ENCODE assay signal across 9 cellular contexts in the genomic region with DNA sequence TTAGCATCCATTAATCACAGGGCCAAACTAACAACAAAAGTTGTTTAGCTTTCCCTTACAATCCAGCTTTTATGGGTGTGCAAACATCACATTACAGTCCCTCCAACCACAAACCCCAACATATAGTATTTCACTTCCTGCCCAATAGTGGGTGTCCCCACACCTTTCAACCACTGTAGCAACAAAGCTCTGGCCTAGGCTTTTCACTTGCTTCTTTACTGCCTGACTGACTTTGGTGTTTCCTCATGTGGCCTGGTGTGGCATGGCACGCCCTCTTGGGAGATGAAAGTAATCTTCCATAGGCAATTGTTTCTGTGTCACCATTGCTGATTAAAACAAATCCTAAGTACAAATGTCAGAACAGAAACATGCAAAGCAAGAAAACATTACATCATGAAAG. TPM values are rescaled to one million over a fixed set of nuclear protein-coding genes. Genes with fewer than 3 reads are reported as not detected.
DNase-seq lines count a peak whose midpoint lies in the region; ATAC-seq, FAIRE-seq and TF ChIP-seq lines count a peak whose summit lies in the region.
"Had no signal": no experiment of that assay in that cellular context is flagged by ENCODE, and none has a peak within 500 bp of the region (broad histone marks: within the 10 kb centered on the region; RNA-seq: fewer than 3 reads in every experiment).

No MANE protein-coding gene starts in this region.

- TF ChIP-seq EP300 in GM12878 (IDR thresholded peaks at IDR 0.05; ENCODE audit: borderline replicate concordance in 1 of 2, control insufficient read depth in 1 of 2, low read depth in 2 of 2, low read length in 2 of 2): peak in 1 of 2 experiments; percentile 27; a peak in 1 of 4 replicates
- TF ChIP-seq EP300 in upper lobe of left lung (IDR thresholded peaks at IDR 0.05): no peak

- peaks cover 12% of the 10 kb centered on the region for H3F3A ChIP-seq in MM.1S (ENCODE audit: insufficient read depth, low read length)

- H4K20me1 ChIP-seq in MM.1S (ENCODE audit: insufficient read depth, low read length): no peaks in the 10 kb centered on the region
- H4K20me1 ChIP-seq in GM12878 (ENCODE audit: control insufficient read depth, insufficient read depth): no peaks in the 10 kb centered on the region

- H3K4me1 ChIP-seq in MM.1S (ENCODE audit: low read length): 0 out of 2 replicates have a peak, but pooled peaks cover 12% of the 10 kb centered on the region
- peaks cover 7% of the 10 kb centered on the region; the same call in 1 of the 2 replicates for H3K4me1 ChIP-seq in GM12878 (ENCODE audit: control insufficient read depth, insufficient read depth, low read length)
- H3K4me1 ChIP-seq in upper lobe of left lung: no peaks in the 10 kb centered on the region

- no TSS peak for BruUV-seq in GM12878 (replicated peaks; lab: Mats Ljungman, UMichigan)

- FAIRE-seq in GM12878 (lab: Jason Lieb, UNC): peak; percentile 65

- H3K36me3 ChIP-seq in MM.1S (replicated peaks; ENCODE audit: insufficient read depth, low read length) (peaks cover 5% of the 10 kb centered on the region), GM12878 (ENCODE audit: control insufficient read depth in 2 of 2, insufficient read depth in 2 of 2, low read length in 1 of 2) (peaks cover 10% of the 10 kb centered on the region in 2 experiments; a peak in 3 of 4 replicates), upper lobe of left lung (peaks cover 0 to 7% (median 5%) of the 10 kb centered on the region in 4 donors)

- SMC1A ChIA-PET in GM12878 (lab: Charles Lee; ENCODE audit: uncharacterized antibody, unreplicated experiment): interaction anchor here (0.7 to 1.6 kb wide), 5 partner anchors 13 to 468 kb away, joined by 3 to 7 read pairs (median 3); no protein-coding TSS in a partner anchor

- in situ Hi-C loops in GM12878 (cut with MboI): no loop called here

- H3K4me3 ChIP-seq in MM.1S (ENCODE audit: low read length): no peak overlapping the region
- no peak overlapping the region for H3K4me3 ChIP-seq in GM12878
- H3K4me3 ChIP-seq in upper lobe of left lung: no peak overlapping the region

- CTCF ChIA-PET in GM12878 (lab: Yijun Ruan, JAX): interaction anchor here (0.8 to 4.1 kb wide), 4 partner anchors 11 to 467 kb away, joined by 3 to 18 read pairs (median 4); no protein-coding TSS in a partner anchor

- peak; percentile 93 for ATAC-seq in GM18858 (IDR thresholded peaks at IDR 0.05; ENCODE audit: unreplicated experiment)
- ATAC-seq in GM21825 (IDR thresholded peaks at IDR 0.05; ENCODE audit: unreplicated experiment): peak; percentile 92
- ATAC-seq in GM12878: peak; percentile 99
- ATAC-seq in upper lobe of left lung (ENCODE audit: low FRiP score in 2 of 2): no peak

- WGBS in GM12878 (ENCODE audit: insufficient coverage, insufficient replicate concordance, low lambda C conversion rate, missing lambda C conversion rate): 35% methylated on average over 1 of the region's 1 CpG
- 80 to 85% methylated on average over 1 of the region's 1 CpG for WGBS in upper lobe of left lung, 2 donors

- RAD21 ChIA-PET in GM12878 (lab: Charles Lee; ENCODE audit: unreplicated experiment): interaction anchor here (1.3 to 1.5 kb wide), 3 partner anchors 10 to 209 kb away, joined by 3 to 5 read pairs (median 3); no protein-coding TSS in a partner anchor

- H3K9ac ChIP-seq in MM.1S (ENCODE audit: low read length) (no peak overlapping the region), GM12878 (ENCODE audit: control insufficient read depth, insufficient read depth, low read length) (no peak overlapping the region)

- no peaks in the 10 kb centered on the region for H3K9me2 ChIP-seq in MM.1S (replicated peaks; ENCODE audit: insufficient read depth, low read length)

- H3K4me2 ChIP-seq in MM.1S (ENCODE audit: low read depth, low read length) (no peak overlapping the region), GM12878 (ENCODE audit: control insufficient read depth, insufficient read depth) (no peak overlapping the region; the same call in 1 of the 2 replicates)

- no peak for TF ChIP-seq RAD21 in GM12878 (IDR thresholded peaks at IDR 0.05; ENCODE audit: insufficient read depth, low read depth, low read length)

- H2AFZ ChIP-seq in MM.1S (ENCODE audit: low read length) (no peak overlapping the region), GM12878 (ENCODE audit: control insufficient read depth, low read depth, low read length) (no peak overlapping the region)

- H3K27me3 ChIP-seq in MM.1S (replicated peaks; ENCODE audit: insufficient read depth, low read length) (no peaks in the 10 kb centered on the region), GM12878 (replicated peaks in 1 of 2; ENCODE audit: control insufficient read depth in 2 of 2, insufficient read depth in 2 of 2, low read length in 1 of 2) (no peaks in the 10 kb centered on the region), upper lobe of left lung (no peaks in the 10 kb centered on the region)

- TF ChIP-seq CTCF in MM.1S (IDR thresholded peaks at IDR 0.05; ENCODE audit: low read length) (peak; percentile 16), GM12878 (IDR thresholded peaks at IDR 0.05 in 2 of 3, conservative IDR thresholded peaks at IDR 0.05 in 1 of 3; ENCODE audit: control insufficient read depth in 2 of 3, extremely low read depth in 1 of 3, insufficient read depth in 1 of 3, low read depth in 3 of 3, low read length in 3 of 3) (peak in 1 of 3 experiments; percentile 9; a peak in 1 of 6 replicates), upper lobe of left lung (IDR thresholded peaks at IDR 0.05) (peak in 1 of 6 experiments; percentile 4)

- H3K9me3 ChIP-seq in MM.1S (replicated peaks; ENCODE audit: insufficient read depth, low read length): no peaks in the 10 kb centered on the region
- H3K9me3 ChIP-seq in GM12878 (replicated peaks; ENCODE audit: control insufficient read depth, insufficient read depth, low read length): no peaks in the 10 kb centered on the region
- no peaks in the 10 kb centered on the region for H3K9me3 ChIP-seq in upper lobe of left lung

- no peaks in the 10 kb centered on the region for H3K79me2 ChIP-seq in MM.1S (ENCODE audit: low read length)
- H3K79me2 ChIP-seq in GM12878 (ENCODE audit: control insufficient read depth, insufficient read depth, low read length): no peaks in the 10 kb centered on the region

- H3K27ac ChIP-seq in MM.1S (ENCODE audit: low read length) (no peak overlapping the region; the same call in 1 of the 2 replicates), GM12878 (ENCODE audit: control insufficient read depth, insufficient read depth) (no peak overlapping the region), upper lobe of left lung (no peak overlapping the region)

- POLR2A ChIA-PET in GM12878 (lab: Charles Lee): interaction anchor here (0.5 to 1.9 kb wide), 4 partner anchors 9 to 46 kb away, joined by 3 to 6 read pairs (median 3); partner anchors contain the start of genes MCM8 and TRMT6

- DNase-seq in MM.1S (peak; percentile 79), GM12878 (ENCODE audit: low read depth, low spot score) (peak; percentile 40), NCI-H1092 treated with DMSO at 0.1 percent for 48 hours (lab: John Stamatoyannopoulos, UW) (no peak), cerebellar nuclear complex (lab: John Stamatoyannopoulos, UW) (no peak), upper lobe of left lung (no peak), NCI-H446 treated with DMSO at 0.1 percent for 48 hours (lab: John Stamatoyannopoulos, UW) (no peak)

- TF ChIP-seq POLR2A in GM12878 (IDR thresholded peaks at IDR 0.05; ENCODE audit: low read depth, low read length) (no peak), upper lobe of left lung (IDR thresholded peaks at IDR 0.05) (no peak)

- intact Hi-C loops in GM12878 (cut with micrococcal nuclease; ENCODE audit: unreplicated experiment): no loop called here

RNA-seq across cellular contexts. Expression of gene CRLS1, which starts 9.2 kb away (rescaled TPM):
- total RNA-seq in GM12878 (2013; cell fraction: nucleolus; rRNA removed): 68.8 and 70.0 TPM in 2 replicates
- total RNA-seq in GM12878 (2014; rRNA removed) (49.4 and 59.5 TPM in 2 replicates), GM12878 (2014; rRNA removed; fragmentation: Illumina TruSeq; extraction: Trizol) (40.0 and 41.9 TPM in 2 replicates), GM12878 (2021) (34.1 and 38.4 TPM in 2 replicates), upper lobe of left lung (10 to 100 TPM; 26.7 to 59.4 (median 42.2) TPM)
- polyA plus RNA-seq in GM12878 (2011; ENCODE audit: low read depth): 46.1 TPM
- polyA plus RNA-seq in GM12878 (2011; rRNA removed) (141 and 157 TPM in 2 replicates), GM12878 (2014; fragmentation: Illumina TruSeq; extraction: Trizol) (37.8 and 44.1 TPM in 2 replicates), GM12878 (2014; fragmentation: Nextera tagmentation; extraction: Ambion mirVana) (10 to 100 TPM; 11.3 to 25.2 TPM), GM12878 (2014; rRNA removed) (41.6 and 45.0 TPM in 2 replicates), GM12878 (2016; fragmentation: Nextera tagmentation; extraction: Ambion mirVana) (10 to 100 TPM; 57.4 to 67.5 TPM)
- polyA plus RNA-seq in GM12878 (2011; cell fraction: cytosol; rRNA removed): 63.6 and 64.7 TPM in 2 replicates
- polyA plus RNA-seq in GM12878 (2011; cell fraction: nucleus; rRNA removed): 34.7 and 42.5 TPM in 2 replicates
- polyA plus RNA-seq in GM12878 (2012): 35.3 and 42.8 TPM in 2 replicates
- 63.1 and 83.2 TPM in 2 replicates for polyA minus RNA-seq in GM12878 (2011; rRNA and poly(A)+ RNA removed)
- polyA minus RNA-seq in GM12878 (2011; cell fraction: cytosol; rRNA and poly(A)+ RNA removed): 11.5 and 12.8 TPM in 2 replicates
- polyA minus RNA-seq in GM12878 (2011; cell fraction: nucleus; rRNA and poly(A)+ RNA removed): 9.2 and 10.3 TPM in 2 replicates

RNA-seq across cellular contexts. Expression of gene MCM8, which starts 46.3 kb away (rescaled TPM):
- 30.0 and 30.7 TPM in 2 replicates for total RNA-seq in GM12878 (2013; cell fraction: nucleolus; rRNA removed)
- 17.2 and 21.6 TPM in 2 replicates for total RNA-seq in GM12878 (2014; rRNA removed)
- 26.6 and 28.2 TPM in 2 replicates for total RNA-seq in GM12878 (2014; rRNA removed; fragmentation: Illumina TruSeq; extraction: Trizol)
- 14.2 and 16.8 TPM in 2 replicates for total RNA-seq in GM12878 (2021)
- 6.5 TPM for polyA plus RNA-seq in GM12878 (2011; ENCODE audit: low read depth)
- 22.3 and 32.2 TPM in 2 replicates for polyA plus RNA-seq in GM12878 (2011; rRNA removed)
- polyA plus RNA-seq in GM12878 (2011; cell fraction: cytosol; rRNA removed): 9.2 and 9.6 TPM in 2 replicates
- polyA plus RNA-seq in GM12878 (2011; cell fraction: nucleus; rRNA removed): 14.3 and 17.4 TPM in 2 replicates
- 6.9 and 10.5 TPM in 2 replicates for polyA plus RNA-seq in GM12878 (2012)
- 22.1 and 27.5 TPM in 2 replicates for polyA plus RNA-seq in GM12878 (2014; fragmentation: Illumina TruSeq; extraction: Trizol)
- polyA plus RNA-seq in GM12878 (2014; fragmentation: Nextera tagmentation; extraction: Ambion mirVana): 1 to 10 TPM; 3.2 to 5.5 TPM
- polyA plus RNA-seq in GM12878 (2014; rRNA removed): 13.8 and 15.3 TPM in 2 replicates
- 1 to 10 TPM; 4.9 to 5.0 TPM for polyA plus RNA-seq in GM12878 (2016; fragmentation: Nextera tagmentation; extraction: Ambion mirVana)
- 14.4 and 18.4 TPM in 2 replicates for polyA minus RNA-seq in GM12878 (2011; rRNA and poly(A)+ RNA removed)
- polyA minus RNA-seq in GM12878 (2011; cell fraction: cytosol; rRNA and poly(A)+ RNA removed): 8.2 and 9.9 TPM in 2 replicates
- polyA minus RNA-seq in GM12878 (2011; cell fraction: nucleus; rRNA and poly(A)+ RNA removed): 5.4 and 9.6 TPM in 2 replicates
- total RNA-seq in upper lobe of left lung: 1 to 10 TPM; 2.9 to 7.5 (median 3.9) TPM

RNA-seq across cellular contexts. Expression of gene TRMT6, which starts 46.4 kb away (rescaled TPM):
- 6.9 and 8.1 TPM in 2 replicates for total RNA-seq in GM12878 (2013; cell fraction: nucleolus; rRNA removed)
- total RNA-seq in GM12878 (2014; rRNA removed) (22.4 and 23.8 TPM in 2 replicates), GM12878 (2014; rRNA removed; fragmentation: Illumina TruSeq; extraction: Trizol) (24.3 and 25.9 TPM in 2 replicates), GM12878 (2021) (22.2 and 22.3 TPM in 2 replicates), upper lobe of left lung (10 to 100 TPM in 2 of 6 donors, 1 to 10 TPM in 4; 3.9 to 14.3 (median 7.7) TPM)
- polyA plus RNA-seq in GM12878 (2011; ENCODE audit: low read depth): 11.5 TPM
- polyA plus RNA-seq in GM12878 (2011; rRNA removed) (18.8 and 24.6 TPM in 2 replicates), GM12878 (2014; fragmentation: Illumina TruSeq; extraction: Trizol) (35.5 and 38.6 TPM in 2 replicates), GM12878 (2014; fragmentation: Nextera tagmentation; extraction: Ambion mirVana) (10 to 100 TPM; 18.2 to 21.1 TPM), GM12878 (2014; rRNA removed) (19.6 and 24.1 TPM in 2 replicates), GM12878 (2016; fragmentation: Nextera tagmentation; extraction: Ambion mirVana) (10 to 100 TPM; 22.8 to 25.3 TPM)
- polyA plus RNA-seq in GM12878 (2011; cell fraction: cytosol; rRNA removed): 7.4 and 9.7 TPM in 2 replicates
- 11.3 and 13.6 TPM in 2 replicates for polyA plus RNA-seq in GM12878 (2011; cell fraction: nucleus; rRNA removed)
- 11.3 and 16.0 TPM in 2 replicates for polyA plus RNA-seq in GM12878 (2012)
- polyA minus RNA-seq in GM12878 (2011; rRNA and poly(A)+ RNA removed): 6.2 and 10.8 TPM in 2 replicates
- polyA minus RNA-seq in GM12878 (2011; cell fraction: cytosol; rRNA and poly(A)+ RNA removed): 5.1 TPM in 2 replicates
- 4.2 and 6.4 TPM in 2 replicates for polyA minus RNA-seq in GM12878 (2011; cell fraction: nucleus; rRNA and poly(A)+ RNA removed)

RNA-seq across cellular contexts. Expression of gene LRRN4, which starts 57.1 kb away (rescaled TPM):
- total RNA-seq in GM12878 (2013; cell fraction: nucleolus; rRNA removed): not detected in 2 replicates
- total RNA-seq in GM12878 (2014; rRNA removed) (not detected in 2 replicates), GM12878 (2014; rRNA removed; fragmentation: Illumina TruSeq; extraction: Trizol) (not detected in 2 replicates), GM12878 (2021) (not detected in 2 replicates), upper lobe of left lung (100 to 1,000 TPM in 1 of 6 donors, 10 to 100 TPM in 5; 18.9 to 177 (median 68.5) TPM)
- polyA plus RNA-seq in GM12878 (2011; ENCODE audit: low read depth): not detected
- polyA plus RNA-seq in GM12878 (2011; rRNA removed) (not detected in 2 replicates), GM12878 (2014; fragmentation: Illumina TruSeq; extraction: Trizol) (not detected in 2 replicates), GM12878 (2014; fragmentation: Nextera tagmentation; extraction: Ambion mirVana) (not detected), GM12878 (2014; rRNA removed) (0.03 TPM in 1 of 2 replicates, not detected in the other), GM12878 (2016; fragmentation: Nextera tagmentation; extraction: Ambion mirVana) (under 1 TPM in 1 of 2 experiments, not detected in 1; 0.11 TPM)
- polyA plus RNA-seq in GM12878 (2011; cell fraction: cytosol; rRNA removed): 0.01 and 0.02 TPM in 2 replicates
- 0.06 TPM in 1 of 2 replicates, not detected in the other for polyA plus RNA-seq in GM12878 (2011; cell fraction: nucleus; rRNA removed)
- polyA plus RNA-seq in GM12878 (2012): 0.04 and 0.05 TPM in 2 replicates
- polyA minus RNA-seq in GM12878 (2011; rRNA and poly(A)+ RNA removed): not detected in 2 replicates
- not detected in 2 replicates for polyA minus RNA-seq in GM12878 (2011; cell fraction: cytosol; rRNA and poly(A)+ RNA removed)
- not detected in 2 replicates for polyA minus RNA-seq in GM12878 (2011; cell fraction: nucleus; rRNA and poly(A)+ RNA removed)
- total RNA-seq: NCI-H460 had no signal

Comparison
In these comparisons a context has a peak if more than half of its experiments do, and no peak if none do; other contexts are left out.
1. ATAC-seq: peak in GM18858 (single experiment), GM21825 (single experiment) and GM12878 (single experiment); none in upper lobe of left lung (0 of 2).
2. DNase-seq: peak in MM.1S (single experiment) and GM12878 (single experiment); none in NCI-H1092 treated with DMSO at 0.1 percent for 48 hours (single experiment), cerebellar nuclear complex (0 of 2), upper lobe of left lung (0 of 2) and NCI-H446 treated with DMSO at 0.1 percent for 48 hours (single experiment).